In genomic region chr21:39601194-39601940, GRCh38 we compare ENCODE assay signal across 25 cellular contexts. TPM values are rescaled to one million over a fixed set of nuclear protein-coding genes. Genes with fewer than 3 reads are reported as not detected.
A peak's percentile ranks its signal among the peaks of the same experiment; 100 is the strongest.
DNase-seq lines count a peak whose midpoint lies in the region; ATAC-seq, FAIRE-seq and TF ChIP-seq lines count a peak whose summit lies in the region.
"Had no signal": no experiment of that assay in that cellular context is flagged by ENCODE, and none has a peak within 500 bp of the region (broad histone marks: within the 10 kb centered on the region; RNA-seq: fewer than 3 reads in every experiment).

No MANE protein-coding gene starts in this region.

- under 1% methylated on average over 17 of the region's 17 CpGs for WGBS in K562 (ENCODE audit: insufficient coverage, low coverage, missing lambda C conversion rate)

- no peaks in the 10 kb centered on the region for H3K36me3 ChIP-seq in K562 (ENCODE audit: control insufficient read depth, insufficient read depth, low read length)
- H3K36me3 ChIP-seq in osteoblast (ENCODE audit: insufficient read depth, low read length): no peaks in the 10 kb centered on the region
- H3K36me3 ChIP-seq: thyroid gland, WERI-Rb-1 had no signal

- no peak overlapping the region for H3K4me2 ChIP-seq in K562 (ENCODE audit: insufficient read depth, low read length)
- H3K4me2 ChIP-seq in osteoblast (ENCODE audit: insufficient read depth, low read length): peak overlapping the region; percentile 71
- H3K4me2 ChIP-seq: KMS-11 had no signal

- no peak overlapping the region for H3K4me3 ChIP-seq in K562
- no peak overlapping the region for H3K4me3 ChIP-seq in osteoblast (ENCODE audit: insufficient read depth, low read length)
- H3K4me3 ChIP-seq: thyroid gland had no signal

- CTCF ChIA-PET in K562 (lab: Yijun Ruan, JAX; ENCODE audit: low intra/inter-chr PET ratio): no interaction called here

- TF ChIP-seq CTCF in K562 (IDR thresholded peaks at IDR 0.05 in 2 of 3, conservative IDR thresholded peaks at IDR 0.05 in 1 of 3; ENCODE audit: insufficient read depth in 2 of 3, low read depth in 1 of 3, low read length in 3 of 3) (no peak), osteoblast (IDR thresholded peaks at IDR 0.05; ENCODE audit: extremely low read depth, low read depth, low read length) (no peak)

- peak; percentile 34 for DNase-seq in ELR (ENCODE audit: low read depth)
- DNase-seq in HT1080 (ENCODE audit: low read depth): peak; percentile 17
- no peak for DNase-seq in K562 (ENCODE audit: extremely low read depth in 1 of 4, low spot score in 3 of 4)
- peak; percentile 72 for DNase-seq in osteoblast (ENCODE audit: insufficient read length, low spot score, missing footprints)
- DNase-seq in activated gamma-delta T cell (lab: John Stamatoyannopoulos, UW): no peak
- DNase-seq: activated CD4-positive, alpha-beta T cell treated with anti-CD3 and anti-CD28 coated beads, Interleukin-2, amount 50 U/mL, for 1 hour; activated CD8-positive, alpha-beta memory T cell treated with anti-CD3 and anti-CD28 coated beads, Interleukin-2, amount 10 ng/mL, durations not matched to agents 7 days and 5 days; C1 segment of cervical spinal cord; dermis blood vessel endothelial cell; EL; kidney glomerular epithelial cell; mesendoderm; naive B cell; NCI-H146; NCI-H526 treated with DMSO at 0.1 percent for 48 hours; right cardiac atrium; stimulated activated naive CD8-positive, alpha-beta T cell treated with anti-CD3 and anti-CD28 coated beads, Interleukin-15, amount 100 ng/mL, for 72 hours; WERI-Rb-1 had no signal

- 0 out of 2 replicates have a peak, but pooled peaks cover 5% of the 10 kb centered on the region for H4K20me1 ChIP-seq in K562 (replicated peaks; ENCODE audit: control insufficient read depth, insufficient read depth, low read length)
- H4K20me1 ChIP-seq in osteoblast (ENCODE audit: insufficient read depth, low read length): no peaks in the 10 kb centered on the region

- TF ChIP-seq POLR2A in K562 (conservative IDR thresholded peaks at IDR 0.05): no peak

- H3K27me3 ChIP-seq in K562 (ENCODE audit: control insufficient read depth in 2 of 2, insufficient read depth in 2 of 2, low read length in 2 of 2): peaks cover 33 to 42% of the 10 kb centered on the region in 2 experiments
- no peaks in the 10 kb centered on the region for H3K27me3 ChIP-seq in osteoblast (ENCODE audit: insufficient read depth, low read length)
- H3K27me3 ChIP-seq: thyroid gland had no signal

- H3K4me1 ChIP-seq in K562 (replicated peaks in 1 of 2; ENCODE audit: control insufficient read depth in 2 of 2, insufficient read depth in 2 of 2, low read length in 2 of 2): no peaks in the 10 kb centered on the region
- H3K4me1 ChIP-seq in osteoblast (ENCODE audit: insufficient read depth, low read length): no peaks in the 10 kb centered on the region

- intact Hi-C loops in K562 (cut with micrococcal nuclease): no loop called here

- no peak for FAIRE-seq in K562 (lab: Jason Lieb, UNC)

- no peak overlapping the region for H3K27ac ChIP-seq in K562 (ENCODE audit: extremely low read depth, low read depth, low read length)
- H3K27ac ChIP-seq in osteoblast (ENCODE audit: low read depth, low read length): no peak overlapping the region
- H3K27ac ChIP-seq: KMS-11, thyroid gland, WERI-Rb-1 had no signal

- no peaks in the 10 kb centered on the region for H3K9me1 ChIP-seq in K562 (ENCODE audit: control insufficient read depth, insufficient read depth, low read length)

- no peak for TF ChIP-seq EP300 in K562 (IDR thresholded peaks at IDR 0.05; ENCODE audit: low read length)

- no peaks in the 10 kb centered on the region for H3K9me3 ChIP-seq in K562 (replicated peaks; ENCODE audit: control insufficient read depth, insufficient read depth, low read depth, low read length)
- no peaks in the 10 kb centered on the region for H3K9me3 ChIP-seq in osteoblast (ENCODE audit: low read depth, low read length)
- H3K9me3 ChIP-seq: thyroid gland had no signal

- H2AFZ ChIP-seq in K562 (ENCODE audit: low read depth, low read length) (no peak overlapping the region), osteoblast (ENCODE audit: low read length) (peak overlapping the region; percentile 68)

- H3K79me2 ChIP-seq in K562 (ENCODE audit: control insufficient read depth, insufficient read depth, low read length) (no peaks in the 10 kb centered on the region), osteoblast (ENCODE audit: insufficient read depth, low read length) (no peaks in the 10 kb centered on the region)

- no peak overlapping the region for H3K9ac ChIP-seq in K562 (ENCODE audit: insufficient read depth in 1 of 2, low read depth in 2 of 2, low read length in 2 of 2)
- H3K9ac ChIP-seq: KMS-11 had no signal

- POLR2A ChIA-PET in K562 (lab: Yijun Ruan, JAX): interaction anchor here (0.6 to 1.0 kb wide), 3 partner anchors 59 to 94 kb away, joined by 3 to 4 read pairs (median 3); no protein-coding TSS in a partner anchor

- in situ Hi-C loops in K562 (cut with MboI): no loop called here

- ATAC-seq in K562 (peak; percentile 53), HG02759 (IDR thresholded peaks at IDR 0.05; ENCODE audit: unreplicated experiment) (no peak), HG02840 (IDR thresholded peaks at IDR 0.05; ENCODE audit: low FRiP score, unreplicated experiment) (no peak)
- ATAC-seq: activated CD8-positive, alpha-beta memory T cell treated with anti-CD3 and anti-CD28 coated beads, Interleukin-2, amount 10 ng/mL, durations not matched to agents 7 days and 5 days; HCT116; stimulated activated naive CD8-positive, alpha-beta T cell treated with anti-CD3 and anti-CD28 coated beads, Interleukin-15, amount 100 ng/mL, for 72 hours had no signal

- no peak for TF ChIP-seq RAD21 in K562 (CRISPR knock-in tag; conservative IDR thresholded peaks at IDR 0.05 in 1 of 2, IDR thresholded peaks at IDR 0.05 in 1 of 2)

- no TSS peak for BruUV-seq in K562 (replicated peaks; lab: Mats Ljungman, UMichigan)

RNA-seq across cellular contexts. Expression of gene B3GALT5, which starts 11.4 kb away (rescaled TPM):
- total RNA-seq in HT1080 (2014; rRNA removed; shearing (Covaris generic)): 2.2 and 3.5 TPM in 2 replicates
- 1.1 and 2.1 TPM in 2 replicates for polyA plus RNA-seq in HT1080 (2015; cell fraction: cytosol; rRNA removed)
- polyA plus RNA-seq in HT1080 (2015; cell fraction: nucleus; rRNA removed): 4.2 and 5.6 TPM in 2 replicates
- total RNA-seq in K562 (2011; cell fraction: chromatin; rRNA removed; ENCODE audit: low replicate concordance): not detected in 2 replicates
- not detected in 2 replicates for total RNA-seq in K562 (2011; cell fraction: nucleolus; rRNA removed)
- total RNA-seq in K562 (2011; cell fraction: nucleoplasm; rRNA removed): not detected in 2 replicates
- total RNA-seq in K562 (2014; rRNA removed) (not detected in 2 replicates), K562 (2014; rRNA removed; fragmentation: Illumina TruSeq; extraction: Trizol) (not detected in 2 replicates), K562 (2015; rRNA removed; fragmentation: Illumina TruSeq; extraction: Trizol) (not detected in 2 replicates), K562 (2021) (0.02 and 0.09 TPM in 2 replicates), osteoblast (under 0.01 TPM in 2 replicates)
- polyA plus RNA-seq in K562 (2011; rRNA removed) (not detected in 2 replicates), K562 (2014; fragmentation: Illumina TruSeq; extraction: Trizol) (not detected in 2 replicates), K562 (2014; fragmentation: Nextera tagmentation; extraction: Ambion mirVana) (not detected), K562 (2014; rRNA removed) (not detected in 2 replicates)
- polyA plus RNA-seq in K562 (2011; cell fraction: cytosol; rRNA removed): not detected in 2 replicates
- polyA plus RNA-seq in K562 (2011; cell fraction: nucleus; rRNA removed): not detected in 2 replicates
- polyA plus RNA-seq in K562 (2012): 0.04 TPM in 1 of 2 replicates, not detected in the other
- not detected in 2 replicates for polyA minus RNA-seq in K562 (2011; rRNA and poly(A)+ RNA removed)
- not detected in 2 replicates for polyA minus RNA-seq in K562 (2011; cell fraction: cytosol; rRNA and poly(A)+ RNA removed)
- not detected in 2 replicates for polyA minus RNA-seq in K562 (2011; cell fraction: nucleus; rRNA and poly(A)+ RNA removed)
- total RNA-seq: activated CD8-positive, alpha-beta memory T cell treated with anti-CD3 and anti-CD28 coated beads, Interleukin-2, amount 10 ng/mL, durations not matched to agents 7 days and 5 days; activated T-helper 1 cell treated with anti-CD3 and anti-CD28 coated beads, Interleukin-12 subunit alpha, Interleukin-12 subunit beta, Interleukin-2, Interleukin-4 antibody, amounts not matched to agents 30 ng/mL and 10 ng/mL and 1 ng/mL, durations not matched to agents 14 hours and 24 hours and 36 hours; osteocyte had no signal

Comparison
In these comparisons a context has a peak if more than half of its experiments do, and no peak if none do; other contexts are left out.
1. DNase-seq: peak in ELR (single experiment), HT1080 (single experiment) and osteoblast (single experiment); none in K562 (0 of 4) and activated gamma-delta T cell (single experiment).